In genomic region chrX:98523026-98523425, GRCh38 we compare ENCODE assay signal across 15 cellular contexts.
DNase-seq lines count a peak whose midpoint lies in the region; ATAC-seq and TF ChIP-seq lines count a peak whose summit lies in the region.
"Had no signal": no experiment of that assay in that cellular context is flagged by ENCODE, and none has a peak within 500 bp of the region (broad histone marks: within the 10 kb centered on the region; RNA-seq: fewer than 3 reads in every experiment).

No MANE protein-coding gene starts in this region.

- intact Hi-C loops in activated T-helper 1 cell treated with anti-CD3 and anti-CD28 coated beads, Interleukin-12 subunit alpha, Interleukin-12 subunit beta, Interleukin-2, Interleukin-4 antibody, amounts not matched to agents 30 ng/mL and 10 ng/mL and 1 ng/mL, durations not matched to agents 14 hours and 24 hours and 36 hours (cut with micrococcal nuclease), result no loop called here

- peaks cover 14% of the 10 kb centered on the region for H3K36me3 Mint-ChIP-seq in WTC11
- H3K36me3 Mint-ChIP-seq in activated T-helper 1 cell treated with anti-CD3 and anti-CD28 coated beads, Interleukin-12 subunit alpha, Interleukin-12 subunit beta, Interleukin-2, Interleukin-4 antibody, amounts not matched to agents 30 ng/mL and 10 ng/mL and 1 ng/mL, durations not matched to agents 14 hours and 24 hours and 36 hours (ENCODE audit: low read depth), result no peaks in the 10 kb centered on the region

- peak overlapping the region; percentile 95 for H3K27ac Mint-ChIP-seq in WTC11
- H3K27ac Mint-ChIP-seq in activated T-helper 1 cell treated with anti-CD3 and anti-CD28 coated beads, Interleukin-12 subunit alpha, Interleukin-12 subunit beta, Interleukin-2, Interleukin-4 antibody, amounts not matched to agents 30 ng/mL and 10 ng/mL and 1 ng/mL, durations not matched to agents 14 hours and 24 hours and 36 hours, result no peak overlapping the region

- no peaks in the 10 kb centered on the region; the same call in 1 of the 2 replicates for H3K27me3 Mint-ChIP-seq in WTC11 (ENCODE audit: low read depth)
- H3K27me3 Mint-ChIP-seq in activated T-helper 1 cell treated with anti-CD3 and anti-CD28 coated beads, Interleukin-12 subunit alpha, Interleukin-12 subunit beta, Interleukin-2, Interleukin-4 antibody, amounts not matched to agents 30 ng/mL and 10 ng/mL and 1 ng/mL, durations not matched to agents 14 hours and 24 hours and 36 hours (ENCODE audit: insufficient read depth), result no peaks in the 10 kb centered on the region

- H3K27me3 ChIP-seq in HAP-1 (ENCODE audit: low read depth), result no peaks in the 10 kb centered on the region
- H3K27me3 ChIP-seq: Peyer's patch had no signal

- POLR2A ChIA-PET in WTC11 (lab: Charles Lee), result no interaction called here

- CTCF ChIA-PET in WTC11 (lab: Charles Lee), result no interaction called here

- H3K4me3 ChIP-seq in HAP-1, result no peak overlapping the region
- H3K4me3 ChIP-seq: Peyer's patch had no signal

- TF ChIP-seq CTCF in WTC11 (IDR thresholded peaks at IDR 0.05), result no peak
- TF ChIP-seq CTCF in GM10266 (IDR thresholded peaks at IDR 0.05; ENCODE audit: control insufficient read depth, insufficient read depth, low read depth, missing control alignments), result no peak

- peaks cover 40% of the 10 kb centered on the region for H3K4me1 Mint-ChIP-seq in WTC11
- H3K4me1 Mint-ChIP-seq in activated T-helper 1 cell treated with anti-CD3 and anti-CD28 coated beads, Interleukin-12 subunit alpha, Interleukin-12 subunit beta, Interleukin-2, Interleukin-4 antibody, amounts not matched to agents 30 ng/mL and 10 ng/mL and 1 ng/mL, durations not matched to agents 14 hours and 24 hours and 36 hours (ENCODE audit: low read depth), result no peaks in the 10 kb centered on the region

- peaks cover 2% of the 10 kb centered on the region for H3K9me3 Mint-ChIP-seq in WTC11
- H3K9me3 Mint-ChIP-seq in activated T-helper 1 cell treated with anti-CD3 and anti-CD28 coated beads, Interleukin-12 subunit alpha, Interleukin-12 subunit beta, Interleukin-2, Interleukin-4 antibody, amounts not matched to agents 30 ng/mL and 10 ng/mL and 1 ng/mL, durations not matched to agents 14 hours and 24 hours and 36 hours, result no peaks in the 10 kb centered on the region

- H3K4me1 ChIP-seq in HAP-1, result peaks cover 21% of the 10 kb centered on the region
- H3K4me1 ChIP-seq: Peyer's patch had no signal

- DNase-seq in HAP-1 (ENCODE audit: low spot score in 2 of 2), result peak; percentile 27 to 68
- DNase-seq in WTC11 (ENCODE audit: low spot score), result no peak
- DNase-seq in left kidney (ENCODE audit: low read depth, low spot score), result peak; percentile 9
- no peak for DNase-seq in activated naive CD4-positive, alpha-beta T cell treated with Interleukin-2 at 50 U/mL for 16 hours
- DNase-seq in activated T-helper 1 cell treated with anti-CD3 and anti-CD28 coated beads, Interleukin-12 subunit alpha, Interleukin-12 subunit beta, Interleukin-2, Interleukin-4 antibody, amounts not matched to agents 30 ng/mL and 10 ng/mL and 1 ng/mL, durations not matched to agents 14 hours and 24 hours and 36 hours (ENCODE audit: low spot score), result no peak
- DNase-seq in activated gamma-delta T cell (lab: John Stamatoyannopoulos, UW), result no peak
- DNase-seq in GM10266 (ENCODE audit: extremely low spot score), result no peak
- DNase-seq: ACHN, AML-193, DMS79 treated with DMSO at 0.1 percent for 48 hours, GOT3, NCI-H1105, NCI-H1694, NCI-H2081 treated with DMSO at 0.1 percent for 48 hours, Peyer's patch had no signal

- no peaks in the 10 kb centered on the region for H3K9me3 ChIP-seq in HAP-1
- H3K9me3 ChIP-seq: Peyer's patch had no signal

- in situ Hi-C loops in HAP-1 (cut with MboI; ENCODE audit: low sequenced_read_pairs), result no loop called here

- ATAC-seq in WTC11, result peak; percentile 63

- H3K4me3 Mint-ChIP-seq in WTC11, result no peak overlapping the region
- H3K4me3 Mint-ChIP-seq in activated T-helper 1 cell treated with anti-CD3 and anti-CD28 coated beads, Interleukin-12 subunit alpha, Interleukin-12 subunit beta, Interleukin-2, Interleukin-4 antibody, amounts not matched to agents 30 ng/mL and 10 ng/mL and 1 ng/mL, durations not matched to agents 14 hours and 24 hours and 36 hours, result no peak overlapping the region

- no peaks in the 10 kb centered on the region for H3K36me3 ChIP-seq in HAP-1 (replicated peaks)
- H3K36me3 ChIP-seq: Peyer's patch had no signal

TF ChIP-seq in WTC11, 78 proteins besides CTCF, POLR2A, EP300 and RAD21:
- TF ChIP-seq JAZF1 (CRISPR knock-in tag; IDR thresholded peaks at IDR 0.05) (no peak), E2F4 (CRISPR knock-in tag; IDR thresholded peaks at IDR 0.05; ENCODE audit: borderline replicate concordance, low read depth) (no peak), RORB (CRISPR knock-in tag; IDR thresholded peaks at IDR 0.05) (no peak), ETV6 (CRISPR knock-in tag; IDR thresholded peaks at IDR 0.05) (no peak), SMAD4 (CRISPR knock-in tag; IDR thresholded peaks at IDR 0.05) (no peak), E2F5 (CRISPR knock-in tag; IDR thresholded peaks at IDR 0.05) (no peak), IRF2 (CRISPR knock-in tag; IDR thresholded peaks at IDR 0.05; ENCODE audit: borderline replicate concordance, low read depth) (no peak), CREB1 (CRISPR knock-in tag; IDR thresholded peaks at IDR 0.05) (no peak)

Comparison
In these comparisons a context has a peak if more than half of its experiments do, and no peak if none do; other contexts are left out.
1. DNase-seq: peak in HAP-1 (2 of 2) and left kidney (single experiment); none in WTC11 (single experiment), activated naive CD4-positive, alpha-beta T cell treated with Interleukin-2 at 50 U/mL for 16 hours (single experiment), activated T-helper 1 cell treated with anti-CD3 and anti-CD28 coated beads, Interleukin-12 subunit alpha, Interleukin-12 subunit beta, Interleukin-2, Interleukin-4 antibody, amounts not matched to agents 30 ng/mL and 10 ng/mL and 1 ng/mL, durations not matched to agents 14 hours and 24 hours and 36 hours (single experiment), activated gamma-delta T cell (single experiment) and GM10266 (single experiment).